ENCODE assay signal across 8 cellular contexts in genomic region chr10:12707461-12708185, GRCh38.
DNase-seq lines count a peak whose midpoint lies in the region; ATAC-seq and TF ChIP-seq lines count a peak whose summit lies in the region.

No MANE protein-coding gene starts in this region.

- H3K4me3 ChIP-seq in SK-N-SH (ENCODE audit: low read depth in 2 of 2, low read length in 1 of 2) (no peak overlapping the region; a peak in 1 of 4 replicates), upper lobe of right lung (no peak overlapping the region)

- H3K79me2 ChIP-seq in SK-N-SH (ENCODE audit: insufficient read depth), result no peaks in the 10 kb centered on the region

- peak overlapping the region; percentile 84 for H3K27ac Mint-ChIP-seq in mesothelial cell of epicardium

- H3K27ac ChIP-seq in SK-N-SH (ENCODE audit: low read depth in 2 of 2, low read length in 1 of 2) (peak overlapping the region; percentile 88 to 92), upper lobe of right lung (peak overlapping the region; percentile 70)

- peak overlapping the region; percentile 63 for H3K4me2 ChIP-seq in SK-N-SH

- WGBS in SK-N-SH (ENCODE audit: low lambda C conversion rate), result 50% methylated on average over 10 of the region's 10 CpGs

- H3K4me1 Mint-ChIP-seq in mesothelial cell of epicardium, result peaks cover 29% of the 10 kb centered on the region

- no peaks in the 10 kb centered on the region for H3K9me2 ChIP-seq in SK-N-SH

- peak; percentile 29 to 91; a peak in 3 of 4 replicates for TF ChIP-seq EP300 in SK-N-SH (IDR thresholded peaks at IDR 0.05; ENCODE audit: borderline replicate concordance in 1 of 2, low read depth in 1 of 2, low read length in 1 of 2)

- no peaks in the 10 kb centered on the region for H3K27me3 Mint-ChIP-seq in mesothelial cell of epicardium (ENCODE audit: low read depth)

- no peak overlapping the region for H3K4me3 Mint-ChIP-seq in mesothelial cell of epicardium

- no peaks in the 10 kb centered on the region for H3K36me3 ChIP-seq in SK-N-SH (replicated peaks in 1 of 2; ENCODE audit: control insufficient read depth in 1 of 2, insufficient read depth in 2 of 2, low read length in 1 of 2)
- H3K36me3 ChIP-seq in upper lobe of right lung, result no peaks in the 10 kb centered on the region

- peaks cover 37% of the 10 kb centered on the region for H3F3A ChIP-seq in SK-N-SH (replicated peaks; ENCODE audit: insufficient read depth)

- no peaks in the 10 kb centered on the region for H3K9me3 Mint-ChIP-seq in mesothelial cell of epicardium

- H3K4me1 ChIP-seq in SK-N-SH (ENCODE audit: control insufficient read depth in 1 of 2, insufficient read depth in 2 of 2, low read depth in 1 of 2, low read length in 1 of 2) (peaks cover 15 to 71% of the 10 kb centered on the region in 2 experiments), upper lobe of right lung (peaks cover 36% of the 10 kb centered on the region)

- intact Hi-C loops in upper lobe of right lung (cut with DNase I), result no loop called here

- H3K36me3 Mint-ChIP-seq in mesothelial cell of epicardium, result no peaks in the 10 kb centered on the region

- POLR2A ChIA-PET in SK-N-SH (lab: Yijun Ruan, JAX), result interaction anchor here (1.3 kb wide), 1 partner anchor 367 kb away, joined by 3 read pairs; no protein-coding TSS in a partner anchor

- peak; percentile 33 for ATAC-seq in upper lobe of right lung

- TF ChIP-seq CTCF in SK-N-SH (IDR thresholded peaks at IDR 0.05) (peak; percentile 69), mesothelial cell of epicardium (IDR thresholded peaks at IDR 0.05; ENCODE audit: unreplicated experiment) (peak; percentile 61), upper lobe of right lung (IDR thresholded peaks at IDR 0.05) (peak; percentile 47)

- H3K9me3 ChIP-seq in SK-N-SH, result no peaks in the 10 kb centered on the region
- H3K9me3 ChIP-seq in upper lobe of right lung, result no peaks in the 10 kb centered on the region

- H4K20me1 ChIP-seq in SK-N-SH (ENCODE audit: insufficient read depth), result no peaks in the 10 kb centered on the region

- peak; percentile 89 for TF ChIP-seq RAD21 in SK-N-SH (IDR thresholded peaks at IDR 0.05; ENCODE audit: low read length)

- no peaks in the 10 kb centered on the region for H3K27me3 ChIP-seq in SK-N-SH (ENCODE audit: insufficient read depth)
- no peaks in the 10 kb centered on the region for H3K27me3 ChIP-seq in upper lobe of right lung

- peak overlapping the region; percentile 49 for H3K9ac ChIP-seq in SK-N-SH

- DNase-seq in COLO668 (lab: John Stamatoyannopoulos, UW; ENCODE audit: unreplicated experiment), result peak; percentile 16
- peak; percentile 41 for DNase-seq in H4 (ENCODE audit: low spot score)
- DNase-seq in SK-N-SH, result peak; percentile 53
- DNase-seq in dermis microvascular lymphatic vessel endothelial cell (ENCODE audit: low read depth in 2 of 2), result peak; percentile 83 to 98
- DNase-seq in mesothelial cell of epicardium (ENCODE audit: low spot score in 2 of 2, unreplicated experiment in 2 of 2), result peak in 1 of 2 experiments; percentile 58
- DNase-seq in upper lobe of right lung, result no peak
- DNase-seq in middle frontal gyrus (ENCODE audit: extremely low spot score, low spot score), result no peak
- no peak for DNase-seq in NCI-H2029 (lab: John Stamatoyannopoulos, UW)

- no peak overlapping the region for H2AFZ ChIP-seq in SK-N-SH (ENCODE audit: low read depth)

- CTCF ChIA-PET in SK-N-SH (lab: Yijun Ruan, JAX), result interaction anchor here (0.6 to 9.8 kb wide), 42 partner anchors 9 to 493 kb away, joined by 3 to 111 read pairs (median 4); partner anchors contain the start of gene OPTN

TF ChIP-seq in SK-N-SH, 30 proteins besides CTCF, POLR2A, EP300 and RAD21 (continues in another document):
- TF ChIP-seq GABPA (IDR thresholded peaks at IDR 0.05; ENCODE audit: low read depth) (no peak), RCOR1 (IDR thresholded peaks at IDR 0.05; ENCODE audit: low read length) (no peak), CHD2 (IDR thresholded peaks at IDR 0.05; ENCODE audit: low read length, partially characterized antibody) (no peak), SMC3 (IDR thresholded peaks at IDR 0.05; ENCODE audit: low read depth, low read length) (peak; percentile 72), NFIC (IDR thresholded peaks at IDR 0.05; ENCODE audit: borderline replicate concordance) (peak; percentile 80), MAX (IDR thresholded peaks at IDR 0.05; ENCODE audit: low read depth) (peak; percentile 68; the same call in 1 of the 2 replicates), JUND (IDR thresholded peaks at IDR 0.05) (peak; percentile 63), SIN3A (IDR thresholded peaks at IDR 0.05; ENCODE audit: borderline replicate concordance, low read depth, low read length) (no peak), TAF1 (IDR thresholded peaks at IDR 0.05; ENCODE audit: borderline replicate concordance, low read depth, low read length) (no peak), MEF2A (IDR thresholded peaks at IDR 0.05; ENCODE audit: borderline replicate concordance, low read depth) (peak; percentile 14; the same call in 1 of the 2 replicates), FOSL2 (IDR thresholded peaks at IDR 0.05; ENCODE audit: borderline replicate concordance, low read depth) (peak; percentile 79), TCF12 (IDR thresholded peaks at IDR 0.05) (peak; percentile 97), GATA2 (CRISPR knock-in tag; IDR thresholded peaks at IDR 0.05) (no peak), USF1 (IDR thresholded peaks at IDR 0.05; ENCODE audit: borderline replicate concordance, low read depth) (no peak), EZH2phosphoT487 (IDR thresholded peaks at IDR 0.05; ENCODE audit: borderline replicate concordance, low read depth) (no peak), USF2 (IDR thresholded peaks at IDR 0.05; ENCODE audit: borderline replicate concordance, low read depth, low read length) (no peak), FOXM1 (IDR thresholded peaks at IDR 0.05; ENCODE audit: low read depth) (0 out of 2 replicates have a peak, but pooled peaks have one; percentile 52), POLR2AphosphoS5 (IDR thresholded peaks at IDR 0.05; ENCODE audit: low read depth, low read length) (peak; percentile 66; the same call in 1 of the 2 replicates), RXRA (IDR thresholded peaks at IDR 0.05; ENCODE audit: borderline replicate concordance, low read depth) (peak; percentile 56; the same call in 1 of the 2 replicates)
- TF ChIP-seq, protein P1, sequence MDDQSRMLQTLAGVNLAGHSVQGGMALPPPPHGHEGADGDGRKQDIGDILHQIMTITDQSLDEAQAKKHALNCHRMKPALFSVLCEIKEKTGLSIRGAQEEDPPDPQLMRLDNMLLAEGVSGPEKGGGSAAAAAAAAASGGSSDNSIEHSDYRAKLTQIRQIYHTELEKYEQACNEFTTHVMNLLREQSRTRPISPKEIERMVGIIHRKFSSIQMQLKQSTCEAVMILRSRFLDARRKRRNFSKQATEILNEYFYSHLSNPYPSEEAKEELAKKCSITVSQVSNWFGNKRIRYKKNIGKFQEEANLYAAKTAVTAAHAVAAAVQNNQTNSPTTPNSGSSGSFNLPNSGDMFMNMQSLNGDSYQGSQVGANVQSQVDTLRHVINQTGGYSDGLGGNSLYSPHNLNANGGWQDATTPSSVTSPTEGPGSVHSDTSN (IDR thresholded peaks at IDR 0.05), result peak; percentile 92
- TF ChIP-seq, protein P2, sequence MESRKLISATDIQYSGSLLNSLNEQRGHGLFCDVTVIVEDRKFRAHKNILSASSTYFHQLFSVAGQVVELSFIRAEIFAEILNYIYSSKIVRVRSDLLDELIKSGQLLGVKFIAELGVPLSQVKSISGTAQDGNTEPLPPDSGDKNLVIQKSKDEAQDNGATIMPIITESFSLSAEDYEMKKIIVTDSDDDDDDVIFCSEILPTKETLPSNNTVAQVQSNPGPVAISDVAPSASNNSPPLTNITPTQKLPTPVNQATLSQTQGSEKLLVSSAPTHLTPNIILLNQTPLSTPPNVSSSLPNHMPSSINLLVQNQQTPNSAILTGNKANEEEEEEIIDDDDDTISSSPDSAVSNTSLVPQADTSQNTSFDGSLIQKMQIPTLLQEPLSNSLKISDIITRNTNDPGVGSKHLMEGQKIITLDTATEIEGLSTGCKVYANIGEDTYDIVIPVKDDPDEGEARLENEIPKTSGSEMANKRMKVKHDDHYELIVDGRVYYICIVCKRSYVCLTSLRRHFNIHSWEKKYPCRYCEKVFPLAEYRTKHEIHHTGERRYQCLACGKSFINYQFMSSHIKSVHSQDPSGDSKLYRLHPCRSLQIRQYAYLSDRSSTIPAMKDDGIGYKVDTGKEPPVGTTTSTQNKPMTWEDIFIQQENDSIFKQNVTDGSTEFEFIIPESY (IDR thresholded peaks at IDR 0.05; ENCODE audit: borderline replicate concordance, low read depth), result 0 out of 2 replicates have a peak, but pooled peaks have one; percentile 39

Comparison
In these comparisons a context has a peak if more than half of its experiments do, and no peak if none do; other contexts are left out.
1. DNase-seq: peak in COLO668 (single experiment), H4 (single experiment), SK-N-SH (single experiment) and dermis microvascular lymphatic vessel endothelial cell (2 of 2); none in upper lobe of right lung (single experiment), middle frontal gyrus (single experiment) and NCI-H2029 (single experiment).
2. Peak in every context shown above with its lines, with median percentiles within 50 percentile points of each other: CTCF ChIP-seq.